In the genomic region with DNA sequence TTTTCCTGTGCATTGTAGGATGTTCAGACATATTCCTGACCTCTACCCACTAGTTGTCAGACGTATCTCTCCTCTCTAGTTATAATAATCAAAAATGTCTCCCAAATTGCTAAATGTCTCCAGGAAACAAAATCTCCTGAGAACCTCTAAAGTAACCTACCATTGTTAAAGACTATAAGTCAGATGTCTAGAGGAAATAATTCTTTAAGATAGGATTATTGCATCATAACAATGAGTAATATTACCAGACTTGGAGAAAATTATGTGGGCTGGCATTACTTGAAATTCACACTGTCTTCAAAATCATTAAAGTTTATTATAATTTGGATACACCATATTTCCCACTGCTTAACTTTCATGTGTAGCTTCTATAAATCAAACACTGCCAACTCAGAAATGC, we compare ENCODE assay signal across 12 cellular contexts.
DNase-seq lines count a peak whose midpoint lies in the region; ATAC-seq and TF ChIP-seq lines count a peak whose summit lies in the region.
"Had no signal": no experiment of that assay in that cellular context is flagged by ENCODE, and none has a peak within 500 bp of the region (broad histone marks: within the 10 kb centered on the region; RNA-seq: fewer than 3 reads in every experiment).

No MANE protein-coding gene starts in this region.

- intact Hi-C loops in left ventricle myocardium inferior (cut with micrococcal nuclease) = no loop called here

- H3K4me3 ChIP-seq in RWPE2 (ENCODE audit: severe bottlenecking) (no peak overlapping the region), epithelial cell of esophagus (ENCODE audit: low read length) (no peak overlapping the region), skeletal muscle cell (ENCODE audit: low read depth, low read length) (no peak overlapping the region), left ventricle myocardium inferior (no peak overlapping the region)

- no peaks in the 10 kb centered on the region for H3K9me3 ChIP-seq in RWPE2 (ENCODE audit: severe bottlenecking)
- H3K9me3 ChIP-seq in left ventricle myocardium inferior (replicated peaks) = no peaks in the 10 kb centered on the region

- peak; percentile 55; the same call in 2 of the 3 replicates for ATAC-seq in RWPE2 (ENCODE audit: low read depth)

- DNase-seq in HCEC 1CT (peak; percentile 35), RWPE2 (ENCODE audit: low spot score) (no peak), epithelial cell of esophagus (ENCODE audit: low read depth) (peak; percentile 49), skeletal muscle cell (ENCODE audit: low read depth) (peak; percentile 19), cerebellar cortex (ENCODE audit: low spot score) (no peak), left ventricle myocardium inferior (no peak), SHP77 treated with DMSO at 0.1 percent for 48 hours (lab: John Stamatoyannopoulos, UW) (no peak)
- DNase-seq: COR-L47, NCI-H187, NCI-H345, NCI-H526 had no signal

- H3K27me3 ChIP-seq in RWPE2 (ENCODE audit: insufficient read depth, poor library complexity, severe bottlenecking) (no peaks in the 10 kb centered on the region), left ventricle myocardium inferior (ENCODE audit: low read depth) (no peaks in the 10 kb centered on the region)

- H3K4me1 ChIP-seq in RWPE2 (ENCODE audit: insufficient read depth, poor library complexity, severe bottlenecking) = peaks cover 7% of the 10 kb centered on the region
- no peaks in the 10 kb centered on the region for H3K4me1 ChIP-seq in left ventricle myocardium inferior

- TF ChIP-seq CTCF in RWPE2 (IDR thresholded peaks at IDR 0.05; ENCODE audit: poor library complexity, severe bottlenecking) (no peak), epithelial cell of esophagus (IDR thresholded peaks at IDR 0.05; ENCODE audit: insufficient read depth, low read depth, low read length, missing control alignments) (no peak), left ventricle myocardium inferior (IDR thresholded peaks at IDR 0.05; ENCODE audit: borderline replicate concordance) (no peak)

- no peak overlapping the region for H3K27ac ChIP-seq in RWPE2 (ENCODE audit: poor library complexity, severe bottlenecking)
- no peak overlapping the region for H3K27ac ChIP-seq in left ventricle myocardium inferior (replicated peaks)
- H3K27ac ChIP-seq: HL-60 had no signal

- no peaks in the 10 kb centered on the region for H3K36me3 ChIP-seq in RWPE2 (ENCODE audit: low read depth)
- H3K36me3 ChIP-seq in left ventricle myocardium inferior = no peaks in the 10 kb centered on the region

Comparison
In these comparisons a context has a peak if more than half of its experiments do, and no peak if none do; other contexts are left out.
1. DNase-seq: peak in HCEC 1CT (single experiment), epithelial cell of esophagus (single experiment) and skeletal muscle cell (single experiment); none in RWPE2 (single experiment), cerebellar cortex (single experiment), left ventricle myocardium inferior (single experiment) and SHP77 treated with DMSO at 0.1 percent for 48 hours (single experiment).